9 cellular contexts compared by ENCODE assay signal in genomic region chr11:96054870-96055705, GRCh38.
A peak's percentile ranks its signal among the peaks of the same experiment; 100 is the strongest.
DNase-seq lines count a peak whose midpoint lies in the region; ATAC-seq and TF ChIP-seq lines count a peak whose summit lies in the region.
"Had no signal": no experiment of that assay in that cellular context is flagged by ENCODE, and none has a peak within 500 bp of the region (broad histone marks: within the 10 kb centered on the region; RNA-seq: fewer than 3 reads in every experiment).

No MANE protein-coding gene starts in this region.

- no peak for TF ChIP-seq POLR2A in tibial nerve (IDR thresholded peaks at IDR 0.05)

- peak overlapping the region in 1 of 2 donors; percentile 89 for H3K27ac Mint-ChIP-seq in stimulated activated naive CD8-positive, alpha-beta T cell treated with anti-CD3 and anti-CD28 coated beads, Interleukin-15, amount 100 ng/mL, for 72 hours

- TF ChIP-seq CTCF in brain microvascular endothelial cell (IDR thresholded peaks at IDR 0.05; ENCODE audit: low read depth, low read length, missing control alignments) = peak; percentile 42
- TF ChIP-seq CTCF in tibial nerve (IDR thresholded peaks at IDR 0.05) = peak; percentile 43 to 83 (median 64)

- H3K27ac ChIP-seq in brain microvascular endothelial cell = peak overlapping the region; percentile 44
- peak overlapping the region; percentile 37 to 79 (median 60) for H3K27ac ChIP-seq in tibial nerve
- H3K27ac ChIP-seq: epithelial cell of prostate had no signal

- in situ Hi-C loops in brain microvascular endothelial cell (cut with HindIII; ENCODE audit: low pct_ligation_motif_present, low sequenced_read_pairs) = no loop called here

- 52% methylated on average over 2 of the region's 2 CpGs for WGBS in tibial nerve, 2 donors

- TF ChIP-seq EP300 in tibial nerve (IDR thresholded peaks at IDR 0.05) = no peak

- H3K9me3 Mint-ChIP-seq in stimulated activated naive CD8-positive, alpha-beta T cell treated with anti-CD3 and anti-CD28 coated beads, Interleukin-15, amount 100 ng/mL, for 72 hours = no peaks in the 10 kb centered on the region

- H3K9me3 ChIP-seq in tibial nerve = no peaks in the 10 kb centered on the region

- H3K4me1 ChIP-seq in tibial nerve = peaks cover 0 to 47% (median 20%) of the 10 kb centered on the region in 4 donors

- no peaks in the 10 kb centered on the region for H3K27me3 ChIP-seq in brain microvascular endothelial cell (replicated peaks)
- H3K27me3 ChIP-seq in tibial nerve = no peaks in the 10 kb centered on the region

- DNase-seq in stimulated activated naive CD8-positive, alpha-beta T cell treated with anti-CD3 and anti-CD28 coated beads, Interleukin-15, Interleukin-2, amounts not matched to agents 100 U/mL and 50 U/mL, for 24 hours = no peak
- no peak for DNase-seq in stimulated activated naive CD8-positive, alpha-beta T cell treated with anti-CD3 and anti-CD28 coated beads, Interleukin-15, amount 100 ng/mL, for 72 hours
- peak; percentile 70 for DNase-seq in NCI-H345 (lab: John Stamatoyannopoulos, UW)
- no peak for DNase-seq in brain microvascular endothelial cell
- peak; percentile 54 for DNase-seq in kidney glomerular epithelial cell (lab: John Stamatoyannopoulos, UW)
- no peak for DNase-seq in tibial nerve (ENCODE audit: low spot score in 2 of 2)
- DNase-seq in AG20443 (ENCODE audit: low spot score) = no peak

- ATAC-seq in stimulated activated naive CD8-positive, alpha-beta T cell treated with anti-CD3 and anti-CD28 coated beads, Interleukin-15, Interleukin-2, amounts not matched to agents 100 U/mL and 50 U/mL, for 24 hours = peak; percentile 17
- no peak for ATAC-seq in stimulated activated naive CD8-positive, alpha-beta T cell treated with anti-CD3 and anti-CD28 coated beads, Interleukin-15, amount 100 ng/mL, for 72 hours
- no peak for ATAC-seq in GM19397 (IDR thresholded peaks at IDR 0.05; ENCODE audit: unreplicated experiment)

- peaks cover 92% of the 10 kb centered on the region for H3K4me1 Mint-ChIP-seq in stimulated activated naive CD8-positive, alpha-beta T cell treated with anti-CD3 and anti-CD28 coated beads, Interleukin-15, amount 100 ng/mL, for 72 hours

- H3K27me3 Mint-ChIP-seq in stimulated activated naive CD8-positive, alpha-beta T cell treated with anti-CD3 and anti-CD28 coated beads, Interleukin-15, amount 100 ng/mL, for 72 hours = no peaks in the 10 kb centered on the region

- H3K36me3 ChIP-seq in brain microvascular endothelial cell (replicated peaks) = no peaks in the 10 kb centered on the region
- H3K36me3 ChIP-seq in tibial nerve = no peaks in the 10 kb centered on the region

- peak overlapping the region in 1 of 2 donors; percentile 20 for H3K4me3 Mint-ChIP-seq in stimulated activated naive CD8-positive, alpha-beta T cell treated with anti-CD3 and anti-CD28 coated beads, Interleukin-15, amount 100 ng/mL, for 72 hours

- no peak overlapping the region for H3K4me3 ChIP-seq in brain microvascular endothelial cell (ENCODE audit: low read depth, low read length)
- H3K4me3 ChIP-seq in tibial nerve = no peak overlapping the region

Comparison
In these comparisons a context has a peak if more than half of its experiments do, and no peak if none do; other contexts are left out.
1. DNase-seq: peak in NCI-H345 (single experiment) and kidney glomerular epithelial cell (single experiment); none in stimulated activated naive CD8-positive, alpha-beta T cell treated with anti-CD3 and anti-CD28 coated beads, Interleukin-15, Interleukin-2, amounts not matched to agents 100 U/mL and 50 U/mL, for 24 hours (single experiment), stimulated activated naive CD8-positive, alpha-beta T cell treated with anti-CD3 and anti-CD28 coated beads, Interleukin-15, amount 100 ng/mL, for 72 hours (0 of 2), brain microvascular endothelial cell (single experiment), tibial nerve (0 of 2) and AG20443 (single experiment).